18 cellular contexts compared by ENCODE assay signal in genomic region chr17:54518706-54519105, GRCh38.
"Had no signal": no experiment of that assay in that cellular context is flagged by ENCODE, and none has a peak within 500 bp of the region (broad histone marks: within the 10 kb centered on the region; RNA-seq: fewer than 3 reads in every experiment).

No MANE protein-coding gene starts in this region.

- DNase-seq: dermis blood vessel endothelial cell; dorsolateral prefrontal cortex; effector CD4-positive, alpha-beta T cell; effector memory CD4-positive, alpha-beta T cell; foreskin keratinocyte; heart left ventricle; hypothalamus; immature natural killer cell; left cardiac atrium; left lung; left ventricle myocardium superior; lower lobe of right lung; mesenchymal stem cell had no signal

- H3K79me2 ChIP-seq: hepatocyte had no signal

- H3K4me2 ChIP-seq: hepatocyte had no signal

- H3K9me3 ChIP-seq: esophagus muscularis mucosa, lower lobe of right lung had no signal

- H2AFZ ChIP-seq: hepatocyte had no signal

- H3K27me3 ChIP-seq: dorsolateral prefrontal cortex, esophagus muscularis mucosa, foreskin keratinocyte, gastroesophageal sphincter, heart left ventricle, hepatocyte, left lung had no signal

- H3K27ac Mint-ChIP-seq: immature natural killer cell, mesothelial cell of epicardium had no signal

- H3K27ac ChIP-seq: coronary artery, dorsolateral prefrontal cortex, esophagus muscularis mucosa, foreskin keratinocyte, gastroesophageal sphincter, heart left ventricle, hepatocyte, left lung, lower lobe of right lung had no signal

- H3K36me3 ChIP-seq: esophagus muscularis mucosa, gastroesophageal sphincter, heart left ventricle, left lung, lower lobe of right lung had no signal

- H3K4me1 ChIP-seq: esophagus muscularis mucosa, foreskin keratinocyte, gastroesophageal sphincter, heart left ventricle, left lung, lower lobe of right lung had no signal

- H3K4me1 Mint-ChIP-seq: immature natural killer cell, mesothelial cell of epicardium had no signal

- H3K4me3 Mint-ChIP-seq: immature natural killer cell, mesothelial cell of epicardium had no signal

- H3K36me3 Mint-ChIP-seq: mesothelial cell of epicardium had no signal

- ATAC-seq: foreskin keratinocyte, gastroesophageal sphincter, heart left ventricle, left cardiac atrium, left lung, left ventricle myocardium superior, lower lobe of right lung had no signal

- H3K4me3 ChIP-seq: coronary artery, dorsolateral prefrontal cortex, esophagus muscularis mucosa, gastroesophageal sphincter, heart left ventricle, hepatocyte, left lung, lower lobe of right lung had no signal
